ENCODE assay signal across 9 cellular contexts in genomic region chr21:38211321-38211720, GRCh38. TPM values are rescaled to one million over a fixed set of nuclear protein-coding genes. Genes with fewer than 3 reads are reported as not detected.
"Had no signal": no experiment of that assay in that cellular context is flagged by ENCODE, and none has a peak within 500 bp of the region (broad histone marks: within the 10 kb centered on the region; RNA-seq: fewer than 3 reads in every experiment).

No MANE protein-coding gene starts in this region.

- H3K4me3 Mint-ChIP-seq: HFFc6 had no signal

- H3K27ac Mint-ChIP-seq: HFFc6 had no signal

- H3K4me3 ChIP-seq: HAP-1, K562 had no signal

- H3K36me3 ChIP-seq: HAP-1 had no signal

- H3K4me1 ChIP-seq: HAP-1 had no signal

- ATAC-seq: HCT116, K562 had no signal

- H3K9me3 ChIP-seq: HAP-1 had no signal

- DNase-seq: GOT3, H7, HFFc6, IMR-90, KG1 had no signal

RNA-seq across cellular contexts. Expression of gene KCNJ15, which starts 45.5 kb away (rescaled TPM):
- total RNA-seq: H7, HT-29 had no signal
